9 cellular contexts compared by ENCODE assay signal in the genomic region with DNA sequence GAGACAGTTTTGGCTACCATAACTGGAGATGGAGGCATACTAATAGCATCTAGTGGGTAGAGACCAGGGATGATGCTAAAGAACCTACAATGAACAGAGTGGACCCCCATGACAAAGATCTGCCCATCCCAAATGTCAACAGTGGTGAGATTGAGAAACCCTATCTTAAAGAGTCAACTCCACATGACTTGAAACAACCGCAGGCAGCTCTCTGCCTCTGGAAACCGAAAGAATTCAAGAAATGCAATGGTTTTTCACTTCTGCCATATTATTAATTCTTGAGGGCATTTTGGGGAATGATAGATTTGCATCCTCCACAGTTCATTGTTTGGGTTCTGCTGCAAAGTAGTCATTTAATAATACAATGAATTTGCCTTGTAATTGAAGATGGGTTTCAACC.
"Had no signal": no experiment of that assay in that cellular context is flagged by ENCODE, and none has a peak within 500 bp of the region (broad histone marks: within the 10 kb centered on the region; RNA-seq: fewer than 3 reads in every experiment).

No MANE protein-coding gene starts in this region.

- ATAC-seq: HCT116, HepG2 had no signal

- DNase-seq: GM23248, GOT3, H7, HFFc6, KBM-7 had no signal

- H3K27ac ChIP-seq: GM23248, HL-60 had no signal

- H3K4me3 ChIP-seq: GM23248, HAP-1 had no signal

- H3K36me3 ChIP-seq: HAP-1 had no signal

- H2AFZ ChIP-seq: GM23248 had no signal

- H3K9ac ChIP-seq: GM23248 had no signal

- H3K9me3 ChIP-seq: HAP-1 had no signal

- H3K4me1 ChIP-seq: HAP-1 had no signal
